ENCODE assay signal across 17 cellular contexts in the genomic region with DNA sequence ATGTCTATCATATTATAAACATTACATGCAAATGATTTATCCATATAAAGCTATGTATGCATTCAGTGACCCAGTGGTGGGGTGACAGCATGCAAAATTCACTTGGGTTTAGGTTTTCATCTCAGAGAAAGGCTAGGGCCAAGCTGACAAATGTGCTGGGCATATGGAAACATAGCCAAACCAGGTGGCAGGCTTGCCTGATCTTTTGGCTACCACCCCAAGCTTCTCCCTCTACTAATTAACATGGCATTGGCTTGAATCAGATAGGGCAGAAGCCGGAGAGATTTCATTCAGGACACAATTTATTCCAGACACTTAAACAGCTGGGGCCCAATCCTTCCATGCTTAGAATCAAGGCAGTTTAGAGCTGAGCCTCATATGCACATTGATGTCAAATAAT.
"Had no signal": no experiment of that assay in that cellular context is flagged by ENCODE, and none has a peak within 500 bp of the region (broad histone marks: within the 10 kb centered on the region; RNA-seq: fewer than 3 reads in every experiment).

No MANE protein-coding gene starts in this region.

- H3K4me1 Mint-ChIP-seq: naive thymus-derived CD8-positive, alpha-beta T cell had no signal

- H3K27ac Mint-ChIP-seq: naive thymus-derived CD8-positive, alpha-beta T cell; stimulated activated effector memory CD8-positive, alpha-beta T cell treated with anti-CD3 and anti-CD28 coated beads, Interleukin-12 subunit alpha, Interleukin-12 subunit beta, amount 100 ng/mL, for 72 hours had no signal

- ATAC-seq: esophagus mucosa; gastrocnemius medialis; lower lobe of right lung; naive thymus-derived CD8-positive, alpha-beta T cell; stimulated activated effector memory CD8-positive, alpha-beta T cell treated with anti-CD3 and anti-CD28 coated beads, Interleukin-12 subunit alpha, Interleukin-12 subunit beta, amount 100 ng/mL, for 72 hours had no signal

- H3K9me3 Mint-ChIP-seq: naive thymus-derived CD8-positive, alpha-beta T cell; stimulated activated effector memory CD8-positive, alpha-beta T cell treated with anti-CD3 and anti-CD28 coated beads, Interleukin-12 subunit alpha, Interleukin-12 subunit beta, amount 100 ng/mL, for 72 hours had no signal

- DNase-seq: foreskin fibroblast; gastrocnemius medialis; head of caudate nucleus; lower lobe of right lung; naive thymus-derived CD8-positive, alpha-beta T cell; occipital lobe; ovary; psoas muscle; sigmoid colon; stimulated activated CD4-positive, alpha-beta T cell treated with anti-CD3 and anti-CD28 coated beads, Interleukin-2, amount 100 ng/mL, for 24 hours; stimulated activated CD4-positive, alpha-beta T cell treated with anti-CD3 and anti-CD28 coated beads, Interleukin-4, amount 100 ng/mL, for 24 hours; stimulated activated naive CD4-positive, alpha-beta T cell treated with Interleukin-2 at 50 U/mL for 16 hours; stomach; thyroid gland; trophoblast cell had no signal

- H3K4me3 Mint-ChIP-seq: naive thymus-derived CD8-positive, alpha-beta T cell; stimulated activated effector memory CD8-positive, alpha-beta T cell treated with anti-CD3 and anti-CD28 coated beads, Interleukin-12 subunit alpha, Interleukin-12 subunit beta, amount 100 ng/mL, for 72 hours had no signal

- H3K36me3 Mint-ChIP-seq: naive thymus-derived CD8-positive, alpha-beta T cell; stimulated activated effector memory CD8-positive, alpha-beta T cell treated with anti-CD3 and anti-CD28 coated beads, Interleukin-12 subunit alpha, Interleukin-12 subunit beta, amount 100 ng/mL, for 72 hours had no signal
